In the genomic region with DNA sequence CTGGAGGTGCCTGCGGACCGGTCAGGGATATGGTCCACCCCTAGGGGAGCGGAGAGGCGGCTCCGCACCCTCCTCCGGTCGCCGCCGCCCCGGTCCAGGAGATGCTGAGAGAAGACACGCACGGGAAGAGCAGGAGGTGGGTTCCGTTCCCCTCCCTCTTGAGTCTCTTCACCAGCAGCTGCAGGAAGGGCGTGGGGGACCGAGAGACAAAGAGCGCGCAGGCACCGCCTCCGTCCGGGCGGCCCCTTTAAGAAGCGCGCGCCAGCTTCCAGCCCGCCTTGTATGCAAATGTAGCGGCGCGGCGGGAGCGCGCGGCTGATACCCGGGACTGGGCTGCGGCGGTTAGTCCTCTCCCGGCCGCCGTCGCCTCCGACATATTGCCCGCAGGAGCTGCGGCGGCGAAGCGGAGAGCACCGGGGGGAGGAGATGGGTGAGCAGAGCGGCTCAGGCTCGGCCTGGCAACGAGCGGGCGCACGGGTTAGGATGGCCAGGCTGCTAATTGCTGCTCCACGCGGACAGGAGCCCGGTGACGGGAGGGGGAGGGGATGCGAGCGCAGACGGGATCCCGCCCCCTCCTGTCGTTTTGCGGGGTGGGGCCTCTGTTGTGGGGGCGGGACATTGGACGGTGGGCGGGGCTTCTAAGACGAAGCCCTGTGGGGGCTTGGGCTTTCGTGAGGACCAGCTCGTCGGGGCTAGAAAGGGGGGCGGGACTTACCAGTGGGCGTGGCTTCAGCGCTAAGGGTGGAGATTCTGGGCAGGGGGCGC, we compare ENCODE assay signal across 1 cellular context.
TF ChIP-seq lines count a peak whose summit lies in the region.

A gene (plus strand): TSS at position 318 of the 765 bp plus-strand sequence. CDS start 109 bp downstream, at position 427.

TF ChIP-seq in K562, 482 proteins besides CTCF, POLR2A, EP300 and RAD21 (continued from another document):
- TF ChIP-seq, protein P1, sequence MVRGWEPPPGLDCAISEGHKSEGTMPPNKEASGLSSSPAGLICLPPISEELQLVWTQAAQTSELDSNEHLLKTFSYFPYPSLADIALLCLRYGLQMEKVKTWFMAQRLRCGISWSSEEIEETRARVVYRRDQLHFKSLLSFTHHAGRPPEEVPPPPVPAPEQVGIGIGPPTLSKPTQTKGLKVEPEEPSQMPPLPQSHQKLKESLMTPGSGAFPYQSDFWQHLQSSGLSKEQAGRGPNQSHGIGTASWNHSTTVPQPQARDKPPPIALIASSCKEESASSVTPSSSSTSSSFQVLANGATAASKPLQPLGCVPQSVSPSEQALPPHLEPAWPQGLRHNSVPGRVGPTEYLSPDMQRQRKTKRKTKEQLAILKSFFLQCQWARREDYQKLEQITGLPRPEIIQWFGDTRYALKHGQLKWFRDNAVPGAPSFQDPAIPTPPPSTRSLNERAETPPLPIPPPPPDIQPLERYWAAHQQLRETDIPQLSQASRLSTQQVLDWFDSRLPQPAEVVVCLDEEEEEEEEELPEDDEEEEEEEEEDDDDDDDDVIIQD (CRISPR knock-in tag; IDR thresholded peaks at IDR 0.05) = no peak
- no peak for TF ChIP-seq BDP1 (IDR thresholded peaks at IDR 0.05; ENCODE audit: insufficient read depth, insufficient read length)
